Comparison of ENCODE assay signal across 1 cellular context in the genomic region with DNA sequence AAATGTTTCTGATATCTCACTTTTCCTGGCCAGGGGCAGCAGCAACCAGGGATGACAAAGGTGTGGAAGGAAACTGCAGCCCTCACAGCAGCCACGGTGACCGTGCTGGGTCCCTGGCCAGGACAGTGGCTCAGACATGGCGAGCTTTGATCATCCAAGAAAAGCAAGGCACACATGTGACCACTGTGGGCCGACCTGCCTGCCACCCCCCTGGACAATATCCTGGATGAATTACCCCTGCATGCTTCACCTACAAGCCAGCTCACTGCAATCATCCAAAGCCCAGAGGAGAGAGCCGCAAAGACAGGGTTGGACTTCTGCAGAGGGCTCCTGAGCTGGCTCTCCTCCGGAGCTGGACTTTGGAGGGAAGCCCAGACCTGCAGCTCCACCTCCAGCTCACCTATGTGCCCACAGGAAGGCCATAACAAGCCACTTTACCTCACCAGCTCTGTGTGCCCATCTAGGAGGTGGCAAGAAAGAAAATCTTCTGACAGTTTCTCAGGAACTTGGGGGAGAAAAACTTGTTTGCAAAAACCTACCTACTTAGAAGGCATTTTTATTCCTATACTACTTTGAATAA.
TF ChIP-seq lines count a peak whose summit lies in the region.

No MANE protein-coding gene starts in this region.

TF ChIP-seq in SK-N-SH treated with all-trans-retinoic acid at 6 μM for 48 hours, 23 proteins besides CTCF, POLR2A, EP300 and RAD21 (continued from another document):
- TF ChIP-seq, protein P1, sequence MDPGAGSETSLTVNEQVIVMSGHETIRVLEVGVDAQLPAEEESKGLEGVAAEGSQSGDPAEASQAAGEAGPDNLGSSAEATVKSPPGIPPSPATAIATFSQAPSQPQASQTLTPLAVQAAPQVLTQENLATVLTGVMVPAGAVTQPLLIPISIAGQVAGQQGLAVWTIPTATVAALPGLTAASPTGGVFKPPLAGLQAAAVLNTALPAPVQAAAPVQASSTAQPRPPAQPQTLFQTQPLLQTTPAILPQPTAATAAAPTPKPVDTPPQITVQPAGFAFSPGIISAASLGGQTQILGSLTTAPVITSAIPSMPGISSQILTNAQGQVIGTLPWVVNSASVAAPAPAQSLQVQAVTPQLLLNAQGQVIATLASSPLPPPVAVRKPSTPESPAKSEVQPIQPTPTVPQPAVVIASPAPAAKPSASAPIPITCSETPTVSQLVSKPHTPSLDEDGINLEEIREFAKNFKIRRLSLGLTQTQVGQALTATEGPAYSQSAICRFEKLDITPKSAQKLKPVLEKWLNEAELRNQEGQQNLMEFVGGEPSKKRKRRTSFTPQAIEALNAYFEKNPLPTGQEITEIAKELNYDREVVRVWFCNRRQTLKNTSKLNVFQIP (CRISPR knock-in tag; IDR thresholded peaks at IDR 0.05; ENCODE audit: borderline replicate concordance, low read depth): no peak
- TF ChIP-seq CSDC2 (CRISPR knock-in tag; IDR thresholded peaks at IDR 0.05): no peak
